Comparison of ENCODE assay signal across 8 cellular contexts in genomic region chr15:76905855-76906254, GRCh38. TPM values are rescaled to one million over a fixed set of nuclear protein-coding genes. Genes with fewer than 3 reads are reported as not detected.
A peak's percentile ranks its signal among the peaks of the same experiment; 100 is the strongest.
DNase-seq lines count a peak whose midpoint lies in the region; ATAC-seq, FAIRE-seq and TF ChIP-seq lines count a peak whose summit lies in the region.

No MANE protein-coding gene starts in this region.

- no peak for TF ChIP-seq CTCF in CD8-positive, alpha-beta T cell (IDR thresholded peaks at IDR 0.05)
- TF ChIP-seq CTCF in OCI-LY7 (conservative IDR thresholded peaks at IDR 0.05; ENCODE audit: low read length) (no peak), endothelial cell of umbilical vein (IDR thresholded peaks at IDR 0.05; ENCODE audit: extremely low read depth in 1 of 2, insufficient read depth in 1 of 2, low read depth in 1 of 2, low read length in 2 of 2) (no peak), osteocyte (IDR thresholded peaks at IDR 0.05) (no peak), GM10266 (IDR thresholded peaks at IDR 0.05; ENCODE audit: control insufficient read depth, insufficient read depth, low read depth, missing control alignments) (no peak), GM10248 (IDR thresholded peaks at IDR 0.05; ENCODE audit: control extremely low read depth, extremely low read depth, low read depth, missing control alignments) (no peak)

- no peaks in the 10 kb centered on the region for H3K79me2 ChIP-seq in OCI-LY7 (ENCODE audit: insufficient read depth, low read depth, low read length)
- H3K79me2 ChIP-seq in endothelial cell of umbilical vein (ENCODE audit: control insufficient read depth, insufficient read depth, low read length): peaks cover 1% of the 10 kb centered on the region

- no peak for FAIRE-seq in endothelial cell of umbilical vein (lab: Jason Lieb, UNC)

- H3K27ac ChIP-seq in CD8-positive, alpha-beta T cell (ENCODE audit: low read depth, low read length): peak overlapping the region; percentile 47
- H3K27ac ChIP-seq in OCI-LY7 (ENCODE audit: low read depth, low read length, poor library complexity, severe bottlenecking): no peak overlapping the region
- no peak overlapping the region for H3K27ac ChIP-seq in endothelial cell of umbilical vein (ENCODE audit: insufficient read depth, low read depth, low read length)

- H3K9ac ChIP-seq in endothelial cell of umbilical vein (replicated peaks; ENCODE audit: extremely low read depth, insufficient read depth, low read length): peak overlapping the region; percentile 53

- no peak for TF ChIP-seq POLR2A in endothelial cell of umbilical vein (IDR thresholded peaks at IDR 0.05; ENCODE audit: low read depth, low read length)

- H3K9me3 Mint-ChIP-seq in CD8-positive, alpha-beta T cell: no peaks in the 10 kb centered on the region
- H3K9me3 Mint-ChIP-seq in osteocyte (ENCODE audit: unreplicated experiment): no peaks in the 10 kb centered on the region

- dilution Hi-C loops in endothelial cell of umbilical vein (cut with MboI; ENCODE audit: extremely low pct_ligation_motif_present, low sequenced_read_pairs): no loop called here

- H3K4me1 Mint-ChIP-seq in CD8-positive, alpha-beta T cell (ENCODE audit: low read depth): peaks cover 36% of the 10 kb centered on the region
- peaks cover 24% of the 10 kb centered on the region for H3K4me1 Mint-ChIP-seq in osteocyte (ENCODE audit: unreplicated experiment)

- no peak for DNase-seq in CD8-positive, alpha-beta T cell
- DNase-seq in OCI-LY7 (ENCODE audit: low spot score) (no peak), endothelial cell of umbilical vein (ENCODE audit: low read depth, low spot score) (no peak), osteocyte (ENCODE audit: extremely low spot score, unreplicated experiment) (no peak), GM10266 (ENCODE audit: extremely low spot score) (no peak), NCI-H1105 treated with DMSO at 0.1 percent for 48 hours (lab: John Stamatoyannopoulos, UW) (no peak), SW480 (ENCODE audit: low spot score) (no peak), GM10248 (ENCODE audit: extremely low spot score) (no peak)

- no peaks in the 10 kb centered on the region for H3K36me3 ChIP-seq in CD8-positive, alpha-beta T cell (ENCODE audit: insufficient read depth, low read length)
- no peaks in the 10 kb centered on the region for H3K36me3 ChIP-seq in OCI-LY7 (ENCODE audit: insufficient read depth, low read length)
- H3K36me3 ChIP-seq in endothelial cell of umbilical vein (ENCODE audit: control insufficient read depth in 2 of 2, extremely low read depth in 1 of 2, insufficient read depth in 2 of 2, low read length in 2 of 2): no peaks in the 10 kb centered on the region

- H3K4me1 ChIP-seq in CD8-positive, alpha-beta T cell (ENCODE audit: insufficient read depth, low read length): peaks cover 24% of the 10 kb centered on the region
- H3K4me1 ChIP-seq in OCI-LY7 (ENCODE audit: insufficient read depth, low read length, poor library complexity, severe bottlenecking) (peaks cover 21% of the 10 kb centered on the region), endothelial cell of umbilical vein (ENCODE audit: control insufficient read depth, extremely low read depth, insufficient read depth, low read length) (peaks cover 12% of the 10 kb centered on the region)

- H3K27me3 ChIP-seq in CD8-positive, alpha-beta T cell (ENCODE audit: insufficient read depth, low read length): no peaks in the 10 kb centered on the region
- H3K27me3 ChIP-seq in endothelial cell of umbilical vein (ENCODE audit: control insufficient read depth in 2 of 2, insufficient read depth in 2 of 2, low read length in 2 of 2): no peaks in the 10 kb centered on the region

- peaks cover 3% of the 10 kb centered on the region for H3K36me3 Mint-ChIP-seq in CD8-positive, alpha-beta T cell
- H3K36me3 Mint-ChIP-seq in osteocyte (ENCODE audit: unreplicated experiment): no peaks in the 10 kb centered on the region

- peak overlapping the region; percentile 96 for H3K27ac Mint-ChIP-seq in CD8-positive, alpha-beta T cell
- H3K27ac Mint-ChIP-seq in osteocyte (ENCODE audit: unreplicated experiment): no peak overlapping the region

- no peaks in the 10 kb centered on the region for H3K27me3 Mint-ChIP-seq in CD8-positive, alpha-beta T cell (ENCODE audit: low read depth)
- H3K27me3 Mint-ChIP-seq in osteocyte (ENCODE audit: unreplicated experiment): peaks cover 2% of the 10 kb centered on the region

- no peaks in the 10 kb centered on the region for H3K9me3 ChIP-seq in CD8-positive, alpha-beta T cell (ENCODE audit: low read length)
- H3K9me3 ChIP-seq in OCI-LY7 (ENCODE audit: low read length) (no peaks in the 10 kb centered on the region), endothelial cell of umbilical vein (replicated peaks; ENCODE audit: control insufficient read depth, insufficient read depth, low read length) (no peaks in the 10 kb centered on the region)

- peak overlapping the region; percentile 91 for H3K4me3 Mint-ChIP-seq in CD8-positive, alpha-beta T cell
- peak overlapping the region; percentile 89 for H3K4me3 Mint-ChIP-seq in osteocyte (ENCODE audit: unreplicated experiment)

- peak overlapping the region; percentile 99 for H2AFZ ChIP-seq in OCI-LY7 (ENCODE audit: low read length)
- H2AFZ ChIP-seq in endothelial cell of umbilical vein (ENCODE audit: low read depth, low read length): peak overlapping the region; percentile 99

- no peaks in the 10 kb centered on the region for H3K9me2 ChIP-seq in OCI-LY7 (ENCODE audit: insufficient read depth, low read length)

- H3K4me2 ChIP-seq in OCI-LY7 (ENCODE audit: low read length) (peak overlapping the region; percentile 94), endothelial cell of umbilical vein (ENCODE audit: insufficient read depth, low read length) (peak overlapping the region; percentile 73)

- no peaks in the 10 kb centered on the region for H3K9me1 ChIP-seq in endothelial cell of umbilical vein (replicated peaks; ENCODE audit: control insufficient read depth, extremely low read depth, insufficient read depth, low read length)

- intact Hi-C loops in CD8-positive, alpha-beta T cell (cut with DNase I, micrococcal nuclease): loop anchor here (1.0 to 10.0 kb wide), 7 partner anchors 25 to 1451 kb away; partner anchors contain the start of genes RCN2 (in 2 of the 2), TSPAN3 (in 2 of the 2), HMG20A (in 1 of the 2) and PEAK1 (in 1 of the 2)
- intact Hi-C loops in OCI-LY7 (cut with micrococcal nuclease; ENCODE audit: unreplicated experiment): loop anchor here (2.0 to 10.0 kb wide), 2 partner anchors 25 to 99 kb away; partner anchors contain the start of gene RCN2
- intact Hi-C loops in endothelial cell of umbilical vein (cut with micrococcal nuclease): loop anchor here (1.0 kb wide), 1 partner anchor 25 kb away; the partner anchor contains the start of gene RCN2

- peak overlapping the region; percentile 88 for H3K4me3 ChIP-seq in CD8-positive, alpha-beta T cell (ENCODE audit: low read depth, low read length)
- peak overlapping the region; percentile 85 for H3K4me3 ChIP-seq in OCI-LY7 (ENCODE audit: low read depth, low read length, poor library complexity, severe bottlenecking)
- H3K4me3 ChIP-seq in endothelial cell of umbilical vein (replicated peaks in 1 of 3; ENCODE audit: insufficient read depth in 1 of 3, low read depth in 1 of 3, low read length in 3 of 3): no peak overlapping the region

- H4K20me1 ChIP-seq in OCI-LY7 (ENCODE audit: insufficient read depth, low read length) (no peaks in the 10 kb centered on the region), endothelial cell of umbilical vein (replicated peaks; ENCODE audit: control insufficient read depth, extremely low read depth, insufficient read depth, low read length) (no peaks in the 10 kb centered on the region)

- POLR2A ChIA-PET in CD8-positive, alpha-beta T cell (lab: Charles Lee): interaction anchor here (0.7 to 2.2 kb wide), 5 partner anchors 26 to 164 kb away, joined by 3 to 9 read pairs (median 4); partner anchors contain the start of genes PSTPIP1 and RCN2
- POLR2A ChIA-PET in OCI-LY7 (lab: Charles Lee): interaction anchor here (0.6 to 1.2 kb wide), 4 partner anchors 26 to 610 kb away, joined by 3 to 6 read pairs (median 4); partner anchors contain the start of genes PSTPIP1 and RCN2
- POLR2A ChIA-PET in endothelial cell of umbilical vein (lab: Charles Lee): interaction anchor here (0.6 to 1.4 kb wide), 2 partner anchors 25 to 1071 kb away, joined by 3 to 8 read pairs; partner anchors contain the start of gene RCN2
- POLR2A ChIA-PET in GM10248 (lab: Yijun Ruan, JAX): no interaction called here

- BruUV-seq in OCI-LY7 (replicated peaks; lab: Mats Ljungman, UMichigan) (no TSS peak), endothelial cell of umbilical vein (replicated peaks; lab: Mats Ljungman, UMichigan) (no TSS peak)

- ATAC-seq in CD8-positive, alpha-beta T cell: no peak

- CTCF ChIA-PET in CD8-positive, alpha-beta T cell (lab: Charles Lee): interaction anchor here (1.0 to 1.1 kb wide), 2 partner anchors 11 to 75 kb away, joined by 3 read pairs; no protein-coding TSS in a partner anchor
- CTCF ChIA-PET in OCI-LY7 (lab: Charles Lee; ENCODE audit: unreplicated experiment) (interaction anchor here (0.6 kb wide), 1 partner anchor 528 kb away, joined by 3 read pairs; no protein-coding TSS in a partner anchor), endothelial cell of umbilical vein (lab: Charles Lee) (interaction anchor here (1.3 kb wide), 1 partner anchor 25 kb away, joined by 3 read pairs; the partner anchor contains the start of gene RCN2), GM10248 (lab: Yijun Ruan, JAX) (no interaction called here)

RNA-seq across cellular contexts. Expression of gene SCAPER, which starts 0.7 kb away (rescaled TPM):
- total RNA-seq in CD8-positive, alpha-beta T cell: 10 to 100 TPM; 21.7 to 29.7 TPM
- 10.4 and 11.8 TPM in 2 replicates for total RNA-seq in OCI-LY7 (2014; rRNA removed; shearing (Covaris generic))
- 22.3 and 23.5 TPM in 2 replicates for total RNA-seq in OCI-LY7 (2022)
- total RNA-seq in endothelial cell of umbilical vein: 11.2 and 12.7 TPM in 2 replicates
- polyA plus RNA-seq in endothelial cell of umbilical vein: 1.5 and 2.7 TPM in 2 replicates
- 2.6 and 3.2 TPM in 2 replicates for polyA plus RNA-seq in endothelial cell of umbilical vein (2011; cell fraction: cytosol; rRNA removed)
- polyA plus RNA-seq in endothelial cell of umbilical vein (2011; cell fraction: nucleus; rRNA removed): 10.7 and 10.9 TPM in 2 replicates
- polyA plus RNA-seq in endothelial cell of umbilical vein (2012): 3.6 and 5.6 TPM in 2 replicates
- 4.0 and 4.8 TPM in 2 replicates for polyA minus RNA-seq in endothelial cell of umbilical vein
- polyA minus RNA-seq in endothelial cell of umbilical vein (2011; cell fraction: cytosol; rRNA and poly(A)+ RNA removed): 3.4 TPM
- 23.5 and 24.0 TPM in 2 replicates for polyA minus RNA-seq in endothelial cell of umbilical vein (2011; cell fraction: nucleus; rRNA and poly(A)+ RNA removed)
- total RNA-seq in osteocyte: 18.6 and 20.0 TPM in 2 replicates

RNA-seq across cellular contexts. Expression of gene RCN2, which starts 25.7 kb away (rescaled TPM):
- 10 to 100 TPM; 25.9 to 29.7 TPM for total RNA-seq in CD8-positive, alpha-beta T cell
- 32.8 and 33.4 TPM in 2 replicates for total RNA-seq in OCI-LY7 (2014; rRNA removed; shearing (Covaris generic))
- total RNA-seq in OCI-LY7 (2022): 39.1 and 45.9 TPM in 2 replicates
- 69.8 and 71.9 TPM in 2 replicates for total RNA-seq in endothelial cell of umbilical vein
- polyA plus RNA-seq in endothelial cell of umbilical vein: 30.2 and 45.2 TPM in 2 replicates
- 63.9 and 65.6 TPM in 2 replicates for polyA plus RNA-seq in endothelial cell of umbilical vein (2011; cell fraction: cytosol; rRNA removed)
- 26.9 and 45.4 TPM in 2 replicates for polyA plus RNA-seq in endothelial cell of umbilical vein (2011; cell fraction: nucleus; rRNA removed)
- polyA plus RNA-seq in endothelial cell of umbilical vein (2012): 65.8 and 70.5 TPM in 2 replicates
- polyA minus RNA-seq in endothelial cell of umbilical vein: 11.7 and 16.8 TPM in 2 replicates
- 20.1 TPM for polyA minus RNA-seq in endothelial cell of umbilical vein (2011; cell fraction: cytosol; rRNA and poly(A)+ RNA removed)
- 9.9 and 13.4 TPM in 2 replicates for polyA minus RNA-seq in endothelial cell of umbilical vein (2011; cell fraction: nucleus; rRNA and poly(A)+ RNA removed)
- total RNA-seq in osteocyte: 81.3 and 82.2 TPM in 2 replicates

Comparison
In these comparisons a context has a peak if more than half of its experiments do, and no peak if none do; other contexts are left out.
1. H3K4me3 ChIP-seq: peak in CD8-positive, alpha-beta T cell (single experiment) and OCI-LY7 (single experiment); none in endothelial cell of umbilical vein (0 of 3).